Comparison of ENCODE assay signal across 1 cellular context in the genomic region with DNA sequence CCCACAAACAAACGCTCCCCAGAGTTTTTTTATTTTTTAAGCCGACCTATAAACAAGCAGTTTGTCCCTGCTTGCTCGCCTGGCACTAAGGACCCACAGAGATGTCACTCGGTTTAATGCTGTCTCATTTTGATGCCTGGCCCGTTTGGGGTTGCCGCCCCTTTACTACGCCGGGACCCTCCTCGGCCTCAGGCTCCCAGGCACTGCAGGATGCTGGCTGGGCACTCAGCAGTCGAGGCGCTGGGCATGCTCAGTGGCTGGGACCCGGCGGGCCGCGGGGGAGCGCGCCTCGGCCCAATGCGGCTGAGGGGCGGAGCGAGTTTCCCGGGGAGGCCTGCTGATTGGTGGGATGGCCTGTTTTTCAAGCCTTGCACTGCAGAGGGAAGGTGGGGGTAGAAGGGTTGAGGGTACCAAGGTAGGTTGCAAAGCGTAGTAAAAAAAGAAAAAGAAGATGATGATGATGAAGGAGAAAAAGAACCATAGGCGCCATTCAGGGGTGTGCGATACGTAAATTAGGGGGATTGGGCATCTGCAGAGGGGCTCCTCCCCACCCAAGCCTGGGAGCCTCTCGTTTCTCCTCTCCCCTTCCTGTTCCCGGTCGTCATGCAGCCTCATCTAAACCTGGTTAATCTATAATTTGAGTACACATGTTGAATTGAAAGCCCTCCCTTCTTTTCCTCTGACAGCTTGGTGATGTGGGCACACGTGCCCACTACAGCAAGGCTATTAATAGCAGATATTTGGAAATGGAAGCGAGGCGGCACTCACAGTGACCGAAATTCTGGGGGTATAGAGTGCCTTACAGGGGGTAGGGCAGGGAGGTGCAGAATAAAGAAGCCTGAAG.
TF ChIP-seq lines count a peak whose summit lies in the region.

No MANE protein-coding gene starts in this region.

TF ChIP-seq in HepG2, 621 proteins besides CTCF, POLR2A, EP300 and RAD21 (continued from another document and continues in another):
- TF ChIP-seq, protein P1, sequence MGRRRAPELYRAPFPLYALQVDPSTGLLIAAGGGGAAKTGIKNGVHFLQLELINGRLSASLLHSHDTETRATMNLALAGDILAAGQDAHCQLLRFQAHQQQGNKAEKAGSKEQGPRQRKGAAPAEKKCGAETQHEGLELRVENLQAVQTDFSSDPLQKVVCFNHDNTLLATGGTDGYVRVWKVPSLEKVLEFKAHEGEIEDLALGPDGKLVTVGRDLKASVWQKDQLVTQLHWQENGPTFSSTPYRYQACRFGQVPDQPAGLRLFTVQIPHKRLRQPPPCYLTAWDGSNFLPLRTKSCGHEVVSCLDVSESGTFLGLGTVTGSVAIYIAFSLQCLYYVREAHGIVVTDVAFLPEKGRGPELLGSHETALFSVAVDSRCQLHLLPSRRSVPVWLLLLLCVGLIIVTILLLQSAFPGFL (CRISPR knock-in tag; IDR thresholded peaks at IDR 0.05), result no peak
- TF ChIP-seq NR2F6 (IDR thresholded peaks at IDR 0.05), result no peak
- no peak for TF ChIP-seq NR2F6 (CRISPR knock-in tag; IDR thresholded peaks at IDR 0.05)
- TF ChIP-seq, protein P2, sequence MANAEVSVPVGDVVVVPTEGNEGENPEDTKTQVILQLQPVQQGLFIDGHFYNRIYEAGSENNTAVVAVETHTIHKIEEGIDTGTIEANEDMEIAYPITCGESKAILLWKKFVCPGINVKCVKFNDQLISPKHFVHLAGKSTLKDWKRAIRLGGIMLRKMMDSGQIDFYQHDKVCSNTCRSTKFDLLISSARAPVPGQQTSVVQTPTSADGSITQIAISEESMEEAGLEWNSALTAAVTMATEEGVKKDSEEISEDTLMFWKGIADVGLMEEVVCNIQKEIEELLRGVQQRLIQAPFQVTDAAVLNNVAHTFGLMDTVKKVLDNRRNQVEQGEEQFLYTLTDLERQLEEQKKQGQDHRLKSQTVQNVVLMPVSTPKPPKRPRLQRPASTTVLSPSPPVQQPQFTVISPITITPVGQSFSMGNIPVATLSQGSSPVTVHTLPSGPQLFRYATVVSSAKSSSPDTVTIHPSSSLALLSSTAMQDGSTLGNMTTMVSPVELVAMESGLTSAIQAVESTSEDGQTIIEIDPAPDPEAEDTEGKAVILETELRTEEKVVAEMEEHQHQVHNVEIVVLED (CRISPR knock-in tag; IDR thresholded peaks at IDR 0.05; ENCODE audit: borderline replicate concordance), result no peak; the same call in 1 of the 2 replicates
- TF ChIP-seq FOXK1 (CRISPR knock-in tag; IDR thresholded peaks at IDR 0.05; ENCODE audit: borderline replicate concordance, low read depth), result no peak
- TF ChIP-seq DR1 (CRISPR knock-in tag; IDR thresholded peaks at IDR 0.05), result no peak
- TF ChIP-seq MAFG (CRISPR knock-in tag; IDR thresholded peaks at IDR 0.05), result no peak
- no peak for TF ChIP-seq NAIF1 (CRISPR knock-in tag; IDR thresholded peaks at IDR 0.05; ENCODE audit: borderline replicate concordance)
- no peak for TF ChIP-seq SATB2 (CRISPR knock-in tag; IDR thresholded peaks at IDR 0.05)
- TF ChIP-seq JDP2 (CRISPR knock-in tag; IDR thresholded peaks at IDR 0.05; ENCODE audit: borderline replicate concordance), result no peak
- TF ChIP-seq, protein P3, sequence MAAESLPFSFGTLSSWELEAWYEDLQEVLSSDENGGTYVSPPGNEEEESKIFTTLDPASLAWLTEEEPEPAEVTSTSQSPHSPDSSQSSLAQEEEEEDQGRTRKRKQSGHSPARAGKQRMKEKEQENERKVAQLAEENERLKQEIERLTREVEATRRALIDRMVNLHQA (CRISPR knock-in tag; IDR thresholded peaks at IDR 0.05), result no peak
- no peak for TF ChIP-seq ZNF383 (CRISPR knock-in tag; IDR thresholded peaks at IDR 0.05; ENCODE audit: borderline replicate concordance)
- TF ChIP-seq, protein P4, sequence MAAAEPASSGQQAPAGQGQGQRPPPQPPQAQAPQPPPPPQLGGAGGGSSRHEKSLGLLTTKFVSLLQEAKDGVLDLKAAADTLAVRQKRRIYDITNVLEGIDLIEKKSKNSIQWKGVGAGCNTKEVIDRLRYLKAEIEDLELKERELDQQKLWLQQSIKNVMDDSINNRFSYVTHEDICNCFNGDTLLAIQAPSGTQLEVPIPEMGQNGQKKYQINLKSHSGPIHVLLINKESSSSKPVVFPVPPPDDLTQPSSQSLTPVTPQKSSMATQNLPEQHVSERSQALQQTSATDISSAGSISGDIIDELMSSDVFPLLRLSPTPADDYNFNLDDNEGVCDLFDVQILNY (CRISPR knock-in tag; conservative IDR thresholded peaks at IDR 0.05), result no peak
- no peak for TF ChIP-seq NFRKB (IDR thresholded peaks at IDR 0.05)
- TF ChIP-seq MXI1 (IDR thresholded peaks at IDR 0.05; ENCODE audit: borderline replicate concordance, low read depth, low read length), result peak; percentile 82; the same call in 1 of the 3 replicates
- no peak for TF ChIP-seq GZF1 (CRISPR knock-in tag; IDR thresholded peaks at IDR 0.05)
- TF ChIP-seq, protein P5, sequence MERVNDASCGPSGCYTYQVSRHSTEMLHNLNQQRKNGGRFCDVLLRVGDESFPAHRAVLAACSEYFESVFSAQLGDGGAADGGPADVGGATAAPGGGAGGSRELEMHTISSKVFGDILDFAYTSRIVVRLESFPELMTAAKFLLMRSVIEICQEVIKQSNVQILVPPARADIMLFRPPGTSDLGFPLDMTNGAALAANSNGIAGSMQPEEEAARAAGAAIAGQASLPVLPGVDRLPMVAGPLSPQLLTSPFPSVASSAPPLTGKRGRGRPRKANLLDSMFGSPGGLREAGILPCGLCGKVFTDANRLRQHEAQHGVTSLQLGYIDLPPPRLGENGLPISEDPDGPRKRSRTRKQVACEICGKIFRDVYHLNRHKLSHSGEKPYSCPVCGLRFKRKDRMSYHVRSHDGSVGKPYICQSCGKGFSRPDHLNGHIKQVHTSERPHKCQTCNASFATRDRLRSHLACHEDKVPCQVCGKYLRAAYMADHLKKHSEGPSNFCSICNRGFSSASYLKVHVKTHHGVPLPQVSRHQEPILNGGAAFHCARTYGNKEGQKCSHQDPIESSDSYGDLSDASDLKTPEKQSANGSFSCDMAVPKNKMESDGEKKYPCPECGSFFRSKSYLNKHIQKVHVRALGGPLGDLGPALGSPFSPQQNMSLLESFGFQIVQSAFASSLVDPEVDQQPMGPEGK (CRISPR knock-in tag; IDR thresholded peaks at IDR 0.05), result peak; percentile 38; the same call in 1 of the 2 replicates
- no peak for TF ChIP-seq ZNF713 (CRISPR knock-in tag; IDR thresholded peaks at IDR 0.05)
- TF ChIP-seq, protein P6, sequence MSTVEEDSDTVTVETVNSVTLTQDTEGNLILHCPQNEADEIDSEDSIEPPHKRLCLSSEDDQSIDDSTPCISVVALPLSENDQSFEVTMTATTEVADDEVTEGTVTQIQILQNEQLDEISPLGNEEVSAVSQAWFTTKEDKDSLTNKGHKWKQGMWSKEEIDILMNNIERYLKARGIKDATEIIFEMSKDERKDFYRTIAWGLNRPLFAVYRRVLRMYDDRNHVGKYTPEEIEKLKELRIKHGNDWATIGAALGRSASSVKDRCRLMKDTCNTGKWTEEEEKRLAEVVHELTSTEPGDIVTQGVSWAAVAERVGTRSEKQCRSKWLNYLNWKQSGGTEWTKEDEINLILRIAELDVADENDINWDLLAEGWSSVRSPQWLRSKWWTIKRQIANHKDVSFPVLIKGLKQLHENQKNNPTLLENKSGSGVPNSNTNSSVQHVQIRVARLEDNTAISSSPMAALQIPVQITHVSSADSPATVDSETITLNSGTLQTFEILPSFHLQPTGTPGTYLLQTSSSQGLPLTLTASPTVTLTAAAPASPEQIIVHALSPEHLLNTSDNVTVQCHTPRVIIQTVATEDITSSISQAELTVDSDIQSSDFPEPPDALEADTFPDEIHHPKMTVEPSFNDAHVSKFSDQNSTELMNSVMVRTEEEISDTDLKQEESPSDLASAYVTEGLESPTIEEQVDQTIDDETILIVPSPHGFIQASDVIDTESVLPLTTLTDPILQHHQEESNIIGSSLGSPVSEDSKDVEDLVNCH (CRISPR knock-in tag; IDR thresholded peaks at IDR 0.05), result no peak
- TF ChIP-seq RARG (CRISPR knock-in tag; IDR thresholded peaks at IDR 0.05; ENCODE audit: low read depth), result no peak
- TF ChIP-seq ZNF775 (CRISPR knock-in tag; IDR thresholded peaks at IDR 0.05; ENCODE audit: borderline replicate concordance), result no peak
- no peak for TF ChIP-seq BRD4 (CRISPR knock-in tag; IDR thresholded peaks at IDR 0.05)
- TF ChIP-seq ZNF350 (CRISPR knock-in tag; IDR thresholded peaks at IDR 0.05; ENCODE audit: borderline replicate concordance, low read depth), result no peak
- TF ChIP-seq ZNF382 (CRISPR knock-in tag; IDR thresholded peaks at IDR 0.05; ENCODE audit: borderline replicate concordance), result no peak
- TF ChIP-seq, protein P7, sequence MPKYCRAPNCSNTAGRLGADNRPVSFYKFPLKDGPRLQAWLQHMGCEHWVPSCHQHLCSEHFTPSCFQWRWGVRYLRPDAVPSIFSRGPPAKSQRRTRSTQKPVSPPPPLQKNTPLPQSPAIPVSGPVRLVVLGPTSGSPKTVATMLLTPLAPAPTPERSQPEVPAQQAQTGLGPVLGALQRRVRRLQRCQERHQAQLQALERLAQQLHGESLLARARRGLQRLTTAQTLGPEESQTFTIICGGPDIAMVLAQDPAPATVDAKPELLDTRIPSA (CRISPR knock-in tag; IDR thresholded peaks at IDR 0.05; ENCODE audit: borderline replicate concordance), result no peak
- TF ChIP-seq ZNF788 (CRISPR knock-in tag; IDR thresholded peaks at IDR 0.05; ENCODE audit: borderline replicate concordance), result no peak; the same call in 1 of the 2 replicates
- TF ChIP-seq ZNF616 (CRISPR knock-in tag; IDR thresholded peaks at IDR 0.05; ENCODE audit: low read depth), result 0 out of 2 replicates have a peak, but pooled peaks have one; percentile 63
- TF ChIP-seq JUN (CRISPR knock-in tag; IDR thresholded peaks at IDR 0.05), result no peak
- no peak for TF ChIP-seq ZNF629 (CRISPR knock-in tag; conservative IDR thresholded peaks at IDR 0.05)
- no peak for TF ChIP-seq HDAC6 (IDR thresholded peaks at IDR 0.05; ENCODE audit: low read depth, low read length)
- TF ChIP-seq SIN3A (IDR thresholded peaks at IDR 0.05; ENCODE audit: borderline replicate concordance, low read depth, low read length), result 0 out of 2 replicates have a peak, but pooled peaks have one; percentile 35
- TF ChIP-seq NFE2L1 (CRISPR knock-in tag; IDR thresholded peaks at IDR 0.05; ENCODE audit: borderline replicate concordance), result no peak
- TF ChIP-seq RAD51 (IDR thresholded peaks at IDR 0.05; ENCODE audit: borderline replicate concordance), result no peak
- TF ChIP-seq ZNF256 (CRISPR knock-in tag; conservative IDR thresholded peaks at IDR 0.05), result no peak
- TF ChIP-seq SOX13 (IDR thresholded peaks at IDR 0.05), result no peak
- TF ChIP-seq SOX13 (CRISPR knock-in tag; conservative IDR thresholded peaks at IDR 0.05 in 1 of 2, IDR thresholded peaks at IDR 0.05 in 1 of 2), result peak in 1 of 2 experiments; percentile 34; a peak in 1 of 4 replicates
- TF ChIP-seq HNRNPL (IDR thresholded peaks at IDR 0.05; ENCODE audit: low read depth, low read length), result peak; percentile 72; the same call in 1 of the 2 replicates
- TF ChIP-seq FOXO1 (CRISPR knock-in tag; IDR thresholded peaks at IDR 0.05), result no peak
- no peak for TF ChIP-seq NR2F1 (CRISPR knock-in tag; IDR thresholded peaks at IDR 0.05)
- TF ChIP-seq, protein P8, sequence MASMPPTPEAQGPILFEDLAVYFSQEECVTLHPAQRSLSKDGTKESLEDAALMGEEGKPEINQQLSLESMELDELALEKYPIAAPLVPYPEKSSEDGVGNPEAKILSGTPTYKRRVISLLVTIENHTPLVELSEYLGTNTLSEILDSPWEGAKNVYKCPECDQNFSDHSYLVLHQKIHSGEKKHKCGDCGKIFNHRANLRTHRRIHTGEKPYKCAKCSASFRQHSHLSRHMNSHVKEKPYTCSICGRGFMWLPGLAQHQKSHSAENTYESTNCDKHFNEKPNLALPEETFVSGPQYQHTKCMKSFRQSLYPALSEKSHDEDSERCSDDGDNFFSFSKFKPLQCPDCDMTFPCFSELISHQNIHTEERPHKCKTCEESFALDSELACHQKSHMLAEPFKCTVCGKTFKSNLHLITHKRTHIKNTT (CRISPR knock-in tag; IDR thresholded peaks at IDR 0.05), result no peak
- peak; percentile 58; the same call in 1 of the 2 replicates for TF ChIP-seq ZNF619 (CRISPR knock-in tag; IDR thresholded peaks at IDR 0.05)
- TF ChIP-seq, protein P9, sequence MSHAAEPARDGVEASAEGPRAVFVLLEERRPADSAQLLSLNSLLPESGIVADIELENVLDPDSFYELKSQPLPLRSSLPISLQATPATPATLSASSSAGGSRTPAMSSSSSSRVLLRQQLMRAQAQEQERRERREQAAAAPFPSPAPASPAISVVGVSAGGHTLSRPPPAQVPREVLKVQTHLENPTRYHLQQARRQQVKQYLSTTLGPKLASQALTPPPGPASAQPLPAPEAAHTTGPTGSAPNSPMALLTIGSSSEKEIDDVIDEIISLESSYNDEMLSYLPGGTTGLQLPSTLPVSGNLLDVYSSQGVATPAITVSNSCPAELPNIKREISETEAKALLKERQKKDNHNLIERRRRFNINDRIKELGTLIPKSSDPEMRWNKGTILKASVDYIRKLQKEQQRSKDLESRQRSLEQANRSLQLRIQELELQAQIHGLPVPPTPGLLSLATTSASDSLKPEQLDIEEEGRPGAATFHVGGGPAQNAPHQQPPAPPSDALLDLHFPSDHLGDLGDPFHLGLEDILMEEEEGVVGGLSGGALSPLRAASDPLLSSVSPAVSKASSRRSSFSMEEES (CRISPR knock-in tag; IDR thresholded peaks at IDR 0.05), result no peak; the same call in 1 of the 2 replicates
- TF ChIP-seq KLF6 (CRISPR knock-in tag; IDR thresholded peaks at IDR 0.05), result no peak
- TF ChIP-seq, protein P10, sequence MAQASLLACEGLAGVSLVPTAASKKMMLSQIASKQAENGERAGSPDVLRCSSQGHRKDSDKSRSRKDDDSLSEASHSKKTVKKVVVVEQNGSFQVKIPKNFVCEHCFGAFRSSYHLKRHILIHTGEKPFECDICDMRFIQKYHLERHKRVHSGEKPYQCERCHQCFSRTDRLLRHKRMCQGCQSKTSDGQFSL (CRISPR knock-in tag; IDR thresholded peaks at IDR 0.05), result no peak
- TF ChIP-seq DNMT3B (CRISPR knock-in tag; conservative IDR thresholded peaks at IDR 0.05), result no peak
- no peak for TF ChIP-seq NONO (IDR thresholded peaks at IDR 0.05)
- no peak for TF ChIP-seq NONO (CRISPR knock-in tag; conservative IDR thresholded peaks at IDR 0.05)
- TF ChIP-seq ZNF776 (CRISPR knock-in tag; IDR thresholded peaks at IDR 0.05), result no peak
- TF ChIP-seq U2AF2 (IDR thresholded peaks at IDR 0.05; ENCODE audit: low read depth, low read length), result no peak
- no peak for TF ChIP-seq ZNF253 (CRISPR knock-in tag; IDR thresholded peaks at IDR 0.05; ENCODE audit: borderline replicate concordance)
- peak; percentile 69; the same call in 1 of the 2 replicates for TF ChIP-seq ZNF333 (CRISPR knock-in tag; IDR thresholded peaks at IDR 0.05; ENCODE audit: borderline replicate concordance)
- peak; percentile 93 for TF ChIP-seq SP2 (CRISPR knock-in tag; IDR thresholded peaks at IDR 0.05)
- TF ChIP-seq, protein P11, sequence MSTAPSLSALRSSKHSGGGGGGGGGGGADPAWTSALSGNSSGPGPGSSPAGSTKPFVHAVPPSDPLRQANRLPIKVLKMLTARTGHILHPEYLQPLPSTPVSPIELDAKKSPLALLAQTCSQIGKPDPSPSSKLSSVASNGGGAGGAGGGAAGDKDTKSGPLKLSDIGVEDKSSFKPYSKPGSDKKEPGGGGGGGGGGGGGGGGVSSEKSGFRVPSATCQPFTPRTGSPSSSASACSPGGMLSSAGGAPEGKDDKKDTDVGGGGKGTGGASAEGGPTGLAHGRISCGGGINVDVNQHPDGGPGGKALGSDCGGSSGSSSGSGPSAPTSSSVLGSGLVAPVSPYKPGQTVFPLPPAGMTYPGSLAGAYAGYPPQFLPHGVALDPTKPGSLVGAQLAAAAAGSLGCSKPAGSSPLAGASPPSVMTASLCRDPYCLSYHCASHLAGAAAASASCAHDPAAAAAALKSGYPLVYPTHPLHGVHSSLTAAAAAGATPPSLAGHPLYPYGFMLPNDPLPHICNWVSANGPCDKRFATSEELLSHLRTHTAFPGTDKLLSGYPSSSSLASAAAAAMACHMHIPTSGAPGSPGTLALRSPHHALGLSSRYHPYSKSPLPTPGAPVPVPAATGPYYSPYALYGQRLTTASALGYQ (CRISPR knock-in tag; IDR thresholded peaks at IDR 0.05), result no peak
- TF ChIP-seq ZSCAN31 (CRISPR knock-in tag; IDR thresholded peaks at IDR 0.05; ENCODE audit: low read depth), result no peak; the same call in none of the 2 replicates
